ENCODE assay signal across 17 cellular contexts in the genomic region with DNA sequence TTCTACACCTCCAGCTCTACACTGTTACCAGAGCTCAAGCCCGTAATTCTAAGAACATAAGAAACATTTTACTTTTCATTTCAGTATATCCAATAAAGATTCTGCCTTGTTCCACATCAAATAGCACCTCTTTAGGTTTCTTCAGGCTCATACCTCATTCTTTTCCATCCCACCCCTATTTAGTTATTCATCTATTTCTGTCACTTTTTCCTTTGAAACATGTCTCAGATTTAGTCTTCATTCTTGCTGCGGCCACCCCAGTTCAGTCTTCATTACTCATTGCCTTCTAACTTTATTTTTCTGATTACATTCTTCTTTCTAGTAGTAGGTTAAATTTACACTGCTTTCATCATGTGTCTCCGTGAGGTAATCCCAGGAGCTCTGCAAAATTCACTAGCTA. TPM values are rescaled to one million over a fixed set of nuclear protein-coding genes. Genes with fewer than 3 reads are reported as not detected.
DNase-seq lines count a peak whose midpoint lies in the region; ATAC-seq and TF ChIP-seq lines count a peak whose summit lies in the region.
"Had no signal": no experiment of that assay in that cellular context is flagged by ENCODE, and none has a peak within 500 bp of the region (broad histone marks: within the 10 kb centered on the region; RNA-seq: fewer than 3 reads in every experiment).

No MANE protein-coding gene starts in this region.

- peak; percentile 85 for ATAC-seq in activated CD4-positive, alpha-beta T cell treated with anti-CD3 and anti-CD28 coated beads for 36 hours
- no peak for ATAC-seq in GM18870 (IDR thresholded peaks at IDR 0.05; ENCODE audit: unreplicated experiment)
- ATAC-seq: K562 had no signal

- H3K4me1 ChIP-seq in smooth muscle cell (ENCODE audit: low read depth) (peaks cover 6% of the 10 kb centered on the region), mesendoderm (ENCODE audit: control insufficient read depth, low read depth, low read length) (no peaks in the 10 kb centered on the region)

- no peak overlapping the region for H2BK5ac ChIP-seq in mesendoderm (ENCODE audit: low read length)

- H3K4me3 ChIP-seq in WERI-Rb-1 (ENCODE audit: low read depth, low read length) (no peak overlapping the region; the same call in 1 of the 2 replicates), smooth muscle cell (no peak overlapping the region), mesendoderm (ENCODE audit: low read length) (no peak overlapping the region)
- H3K4me3 ChIP-seq: K562 had no signal

- no peak overlapping the region for H3K4me3 Mint-ChIP-seq in activated CD4-positive, alpha-beta T cell treated with anti-CD3 and anti-CD28 coated beads for 36 hours
- no peak overlapping the region for H3K4me3 Mint-ChIP-seq in activated CD4-positive, alpha-beta T cell treated with anti-CD3 and anti-CD28 coated beads, Interleukin-2, amount 10 ng/mL, durations not matched to agents 7 days and 5 days
- H3K4me3 Mint-ChIP-seq in activated naive CD4-positive, alpha-beta T cell treated with anti-CD3 and anti-CD28 coated beads, Interleukin-2, amount 50 U/mL, for 24 hours = no peak overlapping the region
- H3K4me3 Mint-ChIP-seq in activated naive CD4-positive, alpha-beta T cell treated with anti-CD3 and anti-CD28 coated beads, Interleukin-2, amount 10 ng/mL, durations not matched to agents 7 days and 5 days = no peak overlapping the region
- H3K4me3 Mint-ChIP-seq: CD4-positive, CD25-positive, alpha-beta regulatory T cell had no signal

- H3K9ac ChIP-seq in smooth muscle cell (ENCODE audit: low read depth) (no peak overlapping the region), mesendoderm (ENCODE audit: low read length) (no peak overlapping the region)

- H2AK5ac ChIP-seq in mesendoderm (ENCODE audit: low read length) = no peak overlapping the region

- H3K36me3 Mint-ChIP-seq in activated CD4-positive, alpha-beta T cell treated with anti-CD3 and anti-CD28 coated beads for 36 hours (ENCODE audit: low read depth) = no peaks in the 10 kb centered on the region
- no peaks in the 10 kb centered on the region for H3K36me3 Mint-ChIP-seq in activated CD4-positive, alpha-beta T cell treated with anti-CD3 and anti-CD28 coated beads, Interleukin-2, amount 10 ng/mL, durations not matched to agents 7 days and 5 days (ENCODE audit: low read depth)
- H3K36me3 Mint-ChIP-seq in activated naive CD4-positive, alpha-beta T cell treated with anti-CD3 and anti-CD28 coated beads, Interleukin-2, amount 50 U/mL, for 24 hours = no peaks in the 10 kb centered on the region
- H3K36me3 Mint-ChIP-seq in activated naive CD4-positive, alpha-beta T cell treated with anti-CD3 and anti-CD28 coated beads, Interleukin-2, amount 10 ng/mL, durations not matched to agents 7 days and 5 days = no peaks in the 10 kb centered on the region
- H3K36me3 Mint-ChIP-seq: CD4-positive, CD25-positive, alpha-beta regulatory T cell had no signal

- no peaks in the 10 kb centered on the region for H3K9me3 ChIP-seq in WERI-Rb-1 (ENCODE audit: severe bottlenecking)
- no peaks in the 10 kb centered on the region for H3K9me3 ChIP-seq in smooth muscle cell (replicated peaks; ENCODE audit: low read depth)
- H3K9me3 ChIP-seq: BE2C had no signal

- peaks cover 11% of the 10 kb centered on the region for H3K27me3 Mint-ChIP-seq in activated CD4-positive, alpha-beta T cell treated with anti-CD3 and anti-CD28 coated beads for 36 hours
- peaks cover 15% of the 10 kb centered on the region for H3K27me3 Mint-ChIP-seq in activated CD4-positive, alpha-beta T cell treated with anti-CD3 and anti-CD28 coated beads, Interleukin-2, amount 10 ng/mL, durations not matched to agents 7 days and 5 days
- no peaks in the 10 kb centered on the region for H3K27me3 Mint-ChIP-seq in activated naive CD4-positive, alpha-beta T cell treated with anti-CD3 and anti-CD28 coated beads, Interleukin-2, amount 50 U/mL, for 24 hours
- H3K27me3 Mint-ChIP-seq in activated naive CD4-positive, alpha-beta T cell treated with anti-CD3 and anti-CD28 coated beads, Interleukin-2, amount 10 ng/mL, durations not matched to agents 7 days and 5 days = peaks cover 6% of the 10 kb centered on the region

- no peaks in the 10 kb centered on the region for H3F3A ChIP-seq in smooth muscle cell (ENCODE audit: low read depth)

- peak overlapping the region; percentile 9 for H2AFZ ChIP-seq in smooth muscle cell (ENCODE audit: low read depth)

- no peaks in the 10 kb centered on the region for H3K27me3 ChIP-seq in WERI-Rb-1 (ENCODE audit: insufficient read depth, low read depth, severe bottlenecking)
- no peaks in the 10 kb centered on the region for H3K27me3 ChIP-seq in smooth muscle cell (ENCODE audit: low read depth)
- H3K27me3 ChIP-seq in mesendoderm (ENCODE audit: insufficient read depth, low read length, poor library complexity) = no peaks in the 10 kb centered on the region
- H3K27me3 ChIP-seq: BE2C had no signal

- H3K79me2 ChIP-seq in smooth muscle cell (ENCODE audit: low read depth) (no peaks in the 10 kb centered on the region), mesendoderm (ENCODE audit: control insufficient read depth, insufficient read depth, low read length) (no peaks in the 10 kb centered on the region)

- DNase-seq in activated CD4-positive, alpha-beta T cell treated with anti-CD3 and anti-CD28 coated beads for 36 hours = peak; percentile 29
- no peak for DNase-seq in activated CD4-positive, alpha-beta T cell treated with anti-CD3 and anti-CD28 coated beads, Interleukin-2, amount 10 ng/mL, durations not matched to agents 7 days and 5 days
- no peak for DNase-seq in activated naive CD4-positive, alpha-beta T cell treated with anti-CD3 and anti-CD28 coated beads, Interleukin-2, amount 10 ng/mL, durations not matched to agents 7 days and 5 days
- DNase-seq in WERI-Rb-1 (peak; percentile 24), smooth muscle cell (lab: John Stamatoyannopoulos, UW; ENCODE audit: unreplicated experiment) (no peak), mesendoderm (no peak)
- DNase-seq: BE2C; CD4-positive, CD25-positive, alpha-beta regulatory T cell; COR-L47; DMS 273 treated with DMSO at 0.1 percent for 48 hours; DND-41; NCI-H1105 treated with DMSO at 0.1 percent for 48 hours; NCI-H1694; NCI-H2081 treated with DMSO at 0.1 percent for 48 hours had no signal

- no peak overlapping the region for H3K4ac ChIP-seq in mesendoderm (ENCODE audit: low read depth, low read length)

- intact Hi-C loops in activated CD4-positive, alpha-beta T cell treated with anti-CD3 and anti-CD28 coated beads for 36 hours (cut with DNase I, micrococcal nuclease) = loop anchor here in 1 of 2 experiments (1.0 kb wide), 1 partner anchor 212 kb away; no protein-coding TSS in a partner anchor

- no peak overlapping the region for H4K5ac ChIP-seq in mesendoderm (ENCODE audit: low read length)

- H4K8ac ChIP-seq in mesendoderm (ENCODE audit: low read depth, low read length) = no peak overlapping the region

- no peaks in the 10 kb centered on the region for H3K79me1 ChIP-seq in mesendoderm (ENCODE audit: low read length)

- H3K27ac Mint-ChIP-seq in activated CD4-positive, alpha-beta T cell treated with anti-CD3 and anti-CD28 coated beads for 36 hours = no peak overlapping the region
- no peak overlapping the region for H3K27ac Mint-ChIP-seq in activated CD4-positive, alpha-beta T cell treated with anti-CD3 and anti-CD28 coated beads, Interleukin-2, amount 10 ng/mL, durations not matched to agents 7 days and 5 days
- peak overlapping the region; percentile 43 for H3K27ac Mint-ChIP-seq in activated naive CD4-positive, alpha-beta T cell treated with anti-CD3 and anti-CD28 coated beads, Interleukin-2, amount 50 U/mL, for 24 hours
- H3K27ac Mint-ChIP-seq in activated naive CD4-positive, alpha-beta T cell treated with anti-CD3 and anti-CD28 coated beads, Interleukin-2, amount 10 ng/mL, durations not matched to agents 7 days and 5 days = no peak overlapping the region
- H3K27ac Mint-ChIP-seq: CD4-positive, CD25-positive, alpha-beta regulatory T cell had no signal

- no peak overlapping the region for H3K23ac ChIP-seq in mesendoderm (ENCODE audit: low read length)

- H3K36me3 ChIP-seq in WERI-Rb-1 (no peaks in the 10 kb centered on the region; the same call in 1 of the 2 replicates), smooth muscle cell (ENCODE audit: low read depth) (no peaks in the 10 kb centered on the region), mesendoderm (ENCODE audit: control insufficient read depth, insufficient read depth, low read length) (no peaks in the 10 kb centered on the region)
- H3K36me3 ChIP-seq: BE2C had no signal

- H4K20me1 ChIP-seq in smooth muscle cell (ENCODE audit: low read depth) = no peaks in the 10 kb centered on the region

- H3K4me1 Mint-ChIP-seq in activated CD4-positive, alpha-beta T cell treated with anti-CD3 and anti-CD28 coated beads for 36 hours = peaks cover 5% of the 10 kb centered on the region
- H3K4me1 Mint-ChIP-seq in activated CD4-positive, alpha-beta T cell treated with anti-CD3 and anti-CD28 coated beads, Interleukin-2, amount 10 ng/mL, durations not matched to agents 7 days and 5 days = no peaks in the 10 kb centered on the region
- peaks cover 5% of the 10 kb centered on the region for H3K4me1 Mint-ChIP-seq in activated naive CD4-positive, alpha-beta T cell treated with anti-CD3 and anti-CD28 coated beads, Interleukin-2, amount 50 U/mL, for 24 hours
- no peaks in the 10 kb centered on the region for H3K4me1 Mint-ChIP-seq in activated naive CD4-positive, alpha-beta T cell treated with anti-CD3 and anti-CD28 coated beads, Interleukin-2, amount 10 ng/mL, durations not matched to agents 7 days and 5 days
- H3K4me1 Mint-ChIP-seq: CD4-positive, CD25-positive, alpha-beta regulatory T cell had no signal

- TF ChIP-seq CTCF in WERI-Rb-1 (IDR thresholded peaks at IDR 0.05; ENCODE audit: low read depth, low read length) (no peak), smooth muscle cell (IDR thresholded peaks at IDR 0.05; ENCODE audit: borderline replicate concordance, insufficient read depth, poor library complexity, severe bottlenecking) (no peak)

- H3K27ac ChIP-seq in WERI-Rb-1 (peak overlapping the region; percentile 64), smooth muscle cell (ENCODE audit: low read depth) (peak overlapping the region; percentile 19), mesendoderm (ENCODE audit: low read depth, low read length) (no peak overlapping the region)

- CTCF ChIA-PET in activated CD4-positive, alpha-beta T cell treated with anti-CD3 and anti-CD28 coated beads for 36 hours (lab: Charles Lee) = no interaction called here
- CTCF ChIA-PET in activated CD4-positive, alpha-beta T cell treated with anti-CD3 and anti-CD28 coated beads, Interleukin-2, amount 10 ng/mL, durations not matched to agents 7 days and 5 days (lab: Charles Lee) = interaction anchor here (0.6 kb wide), 1 partner anchor 565 kb away, joined by 5 read pairs; no protein-coding TSS in a partner anchor
- CTCF ChIA-PET in activated naive CD4-positive, alpha-beta T cell treated with anti-CD3 and anti-CD28 coated beads, Interleukin-2, amount 10 ng/mL, durations not matched to agents 7 days and 5 days (lab: Charles Lee) = no interaction called here

- H3K9me3 Mint-ChIP-seq in activated CD4-positive, alpha-beta T cell treated with anti-CD3 and anti-CD28 coated beads for 36 hours (ENCODE audit: low read depth) = no peaks in the 10 kb centered on the region
- no peaks in the 10 kb centered on the region for H3K9me3 Mint-ChIP-seq in activated CD4-positive, alpha-beta T cell treated with anti-CD3 and anti-CD28 coated beads, Interleukin-2, amount 10 ng/mL, durations not matched to agents 7 days and 5 days
- H3K9me3 Mint-ChIP-seq in activated naive CD4-positive, alpha-beta T cell treated with anti-CD3 and anti-CD28 coated beads, Interleukin-2, amount 50 U/mL, for 24 hours = no peaks in the 10 kb centered on the region
- no peaks in the 10 kb centered on the region for H3K9me3 Mint-ChIP-seq in activated naive CD4-positive, alpha-beta T cell treated with anti-CD3 and anti-CD28 coated beads, Interleukin-2, amount 10 ng/mL, durations not matched to agents 7 days and 5 days
- H3K9me3 Mint-ChIP-seq: CD4-positive, CD25-positive, alpha-beta regulatory T cell had no signal

- POLR2A ChIA-PET in activated CD4-positive, alpha-beta T cell treated with anti-CD3 and anti-CD28 coated beads for 36 hours (lab: Charles Lee) = interaction anchor here (1.0 kb wide), 1 partner anchor 157 kb away, joined by 5 read pairs; no protein-coding TSS in a partner anchor
- POLR2A ChIA-PET in activated CD4-positive, alpha-beta T cell treated with anti-CD3 and anti-CD28 coated beads, Interleukin-2, amount 10 ng/mL, durations not matched to agents 7 days and 5 days (lab: Charles Lee) = interaction anchor here (0.7 kb wide), 1 partner anchor 27 kb away, joined by 5 read pairs; no protein-coding TSS in a partner anchor

- no peak overlapping the region for H2BK120ac ChIP-seq in mesendoderm (ENCODE audit: low read depth, low read length)

- H3K56ac ChIP-seq in mesendoderm (ENCODE audit: low read length) = no peak overlapping the region

- no peak overlapping the region for H2BK15ac ChIP-seq in mesendoderm (replicated peaks; ENCODE audit: low read depth)

- 50% methylated on average over 3 of the region's 3 CpGs for WGBS in smooth muscle cell (ENCODE audit: low lambda C conversion rate)
- WGBS in mesendoderm (ENCODE audit: extremely low coverage, insufficient coverage, low lambda C conversion rate) = no CpG with 5 or more reads among the region's 3 CpGs

- no peak overlapping the region for H3K18ac ChIP-seq in mesendoderm (ENCODE audit: low read length)

- peak overlapping the region; percentile 8 for H3K4me2 ChIP-seq in smooth muscle cell
- H3K4me2 ChIP-seq in mesendoderm (ENCODE audit: low read length) = no peak overlapping the region

RNA-seq across cellular contexts. Expression of a gene that starts 33.5 kb away (rescaled TPM):
- not detected for total RNA-seq in activated CD4-positive, alpha-beta T cell treated with anti-CD3 and anti-CD28 coated beads for 36 hours
- not detected for total RNA-seq in activated CD4-positive, alpha-beta T cell treated with anti-CD3 and anti-CD28 coated beads, Interleukin-2, amount 10 ng/mL, durations not matched to agents 7 days and 5 days
- 0.72 and 1.6 TPM in 2 replicates for total RNA-seq in smooth muscle cell
- polyA plus RNA-seq in smooth muscle cell = 0.02 and 0.29 TPM in 2 replicates
- polyA plus RNA-seq in mesendoderm (2013, experiment 1 of 2) = 1.4 TPM
- polyA plus RNA-seq in mesendoderm (2013, experiment 2 of 2) = 1.4 TPM
- total RNA-seq: CD4-positive, CD25-positive, alpha-beta regulatory T cell had no signal
- polyA plus RNA-seq: CD4-positive, CD25-positive, alpha-beta regulatory T cell had no signal

Comparison
In these comparisons a context has a peak if more than half of its experiments do, and no peak if none do; other contexts are left out.
1. DNase-seq: peak in activated CD4-positive, alpha-beta T cell treated with anti-CD3 and anti-CD28 coated beads for 36 hours (single experiment) and WERI-Rb-1 (single experiment); none in activated CD4-positive, alpha-beta T cell treated with anti-CD3 and anti-CD28 coated beads, Interleukin-2, amount 10 ng/mL, durations not matched to agents 7 days and 5 days (single experiment), activated naive CD4-positive, alpha-beta T cell treated with anti-CD3 and anti-CD28 coated beads, Interleukin-2, amount 10 ng/mL, durations not matched to agents 7 days and 5 days (single experiment), smooth muscle cell (single experiment) and mesendoderm (single experiment).